ENCODE assay signal across 8 cellular contexts in genomic region chr16:28291651-28292626, GRCh38. TPM values are rescaled to one million over a fixed set of nuclear protein-coding genes. Genes with fewer than 3 reads are reported as not detected.
DNase-seq lines count a peak whose midpoint lies in the region; ATAC-seq, FAIRE-seq and TF ChIP-seq lines count a peak whose summit lies in the region.

Gene SBK1 (plus strand): TSS chr16:28292525. CDS start chr16:28317392, 24,867 bp downstream.

- H3K9me3 Mint-ChIP-seq in activated CD4-positive, alpha-beta memory T cell treated with anti-CD3 and anti-CD28 coated beads for 36 hours: no peaks in the 10 kb centered on the region

- ATAC-seq in HG03520 (IDR thresholded peaks at IDR 0.05; ENCODE audit: unreplicated experiment): peak; percentile 89

- H3K36me3 Mint-ChIP-seq in activated CD4-positive, alpha-beta memory T cell treated with anti-CD3 and anti-CD28 coated beads for 36 hours: no peaks in the 10 kb centered on the region

- H3K4me1 Mint-ChIP-seq in activated CD4-positive, alpha-beta memory T cell treated with anti-CD3 and anti-CD28 coated beads for 36 hours (ENCODE audit: low read depth): peaks cover 42% of the 10 kb centered on the region

- H3K4me1 ChIP-seq in duodenal mucosa (ENCODE audit: control insufficient read depth in 1 of 2, insufficient read depth in 2 of 2, low read length in 2 of 2): peaks cover 0 to 9% of the 10 kb centered on the region in 2 donors

- no peak within 1 kb of the TSS for H3K27ac ChIP-seq in duodenal mucosa (ENCODE audit: low read depth, low read length)

- peak within 1 kb of the TSS; percentile 82 for H3K27ac Mint-ChIP-seq in activated CD4-positive, alpha-beta memory T cell treated with anti-CD3 and anti-CD28 coated beads for 36 hours

- POLR2A ChIA-PET in activated CD4-positive, alpha-beta memory T cell treated with anti-CD3 and anti-CD28 coated beads for 36 hours (lab: Charles Lee): interaction anchor here (0.7 to 1.9 kb wide), 2 partner anchors 10 to 18 kb away, joined by 4 to 6 read pairs; no protein-coding TSS in a partner anchor

- DNase-seq in AG09309 (ENCODE audit: low read depth) (no peak), GM19239 (ENCODE audit: insufficient read length, low spot score) (peak; percentile 99), NCI-H748 (lab: John Stamatoyannopoulos, UW; ENCODE audit: unreplicated experiment) (peak; percentile 87), lung microvascular endothelial cell (ENCODE audit: low read depth in 2 of 2) (peak; percentile 41 to 78)
- DNase-seq in activated CD4-positive, alpha-beta memory T cell treated with anti-CD3 and anti-CD28 coated beads for 36 hours: peak; percentile 85
- peak; percentile 57 to 73 (median 67) for DNase-seq in stimulated activated CD4-positive, alpha-beta T cell treated with anti-CD3 and anti-CD28 coated beads, TNF-alpha, amount 100 ng/mL, for 48 hours (ENCODE audit: low read depth in 3 of 3)

- intact Hi-C loops in activated CD4-positive, alpha-beta memory T cell treated with anti-CD3 and anti-CD28 coated beads for 36 hours (cut with micrococcal nuclease): loop anchor here (2.0 to 10.0 kb wide), 3 partner anchors 15 to 263 kb away; partner anchors contain the start of gene SGF29

- H3K4me3 Mint-ChIP-seq in activated CD4-positive, alpha-beta memory T cell treated with anti-CD3 and anti-CD28 coated beads for 36 hours: peak within 1 kb of the TSS; percentile 82

- no peak for TF ChIP-seq CTCF in AG09309 (IDR thresholded peaks at IDR 0.05; ENCODE audit: control insufficient read depth, insufficient read depth, low read depth, low read length, missing control alignments)

- no peaks in the 10 kb centered on the region for H3K27me3 Mint-ChIP-seq in activated CD4-positive, alpha-beta memory T cell treated with anti-CD3 and anti-CD28 coated beads for 36 hours

- CTCF ChIA-PET in activated CD4-positive, alpha-beta memory T cell treated with anti-CD3 and anti-CD28 coated beads for 36 hours (lab: Charles Lee): interaction anchor here (0.9 to 4.8 kb wide), 4 partner anchors 14 to 27 kb away, joined by 3 to 46 read pairs (median 8); no protein-coding TSS in a partner anchor

- peak within 1 kb of the TSS; percentile 37 to 51 for H3K9ac ChIP-seq in duodenal mucosa (ENCODE audit: low read depth in 1 of 2, low read length in 2 of 2)

- H3K36me3 ChIP-seq in duodenal mucosa (ENCODE audit: control insufficient read depth in 1 of 2, insufficient read depth in 2 of 2, low read length in 2 of 2): no peaks in the 10 kb centered on the region

- peak; percentile 91 for FAIRE-seq in GM19239 (lab: Jason Lieb, UNC)

- no peaks in the 10 kb centered on the region for H3K9me3 ChIP-seq in duodenal mucosa (ENCODE audit: control insufficient read depth in 1 of 2, low read length in 2 of 2)

- peak within 1 kb of the TSS; percentile 39 for H3K4me3 ChIP-seq in AG09309 (ENCODE audit: control insufficient read depth, low read depth, low read length)
- peak within 1 kb of the TSS; percentile 64 to 66 for H3K4me3 ChIP-seq in duodenal mucosa (ENCODE audit: low read depth in 1 of 2, low read length in 2 of 2)

- peaks cover 12 to 17% of the 10 kb centered on the region in 2 donors for H3K27me3 ChIP-seq in duodenal mucosa (ENCODE audit: control insufficient read depth in 1 of 2, insufficient read depth in 2 of 2, low read length in 2 of 2)

RNA-seq across cellular contexts. Expression of gene SBK1, which starts in this region (rescaled TPM):
- 1 to 10 TPM; 2.9 to 3.8 TPM for total RNA-seq in activated CD4-positive, alpha-beta memory T cell treated with anti-CD3 and anti-CD28 coated beads for 36 hours
- under 0.01 TPM in 1 of 2 replicates, not detected in the other for total RNA-seq in lung microvascular endothelial cell

Comparison
In these comparisons a context has a peak if more than half of its experiments do, and no peak if none do; other contexts are left out.
1. Peak in DNase-seq in lung microvascular endothelial cell; RNA of the gene not detected or under 1 TPM.